15 cellular contexts compared by ENCODE assay signal in genomic region chr17:29918922-29919856, GRCh38. TPM values are rescaled to one million over a fixed set of nuclear protein-coding genes. Genes with fewer than 3 reads are reported as not detected.
DNase-seq lines count a peak whose midpoint lies in the region; ATAC-seq, FAIRE-seq and TF ChIP-seq lines count a peak whose summit lies in the region.
"Had no signal": no experiment of that assay in that cellular context is flagged by ENCODE, and none has a peak within 500 bp of the region (broad histone marks: within the 10 kb centered on the region; RNA-seq: fewer than 3 reads in every experiment).

No MANE protein-coding gene starts in this region.

- H2BK12ac ChIP-seq in mesenchymal stem cell (ENCODE audit: low read length in 2 of 2): no peak overlapping the region

- FAIRE-seq in K562 (lab: Jason Lieb, UNC): no peak
- FAIRE-seq: D721Med, GM18507 had no signal

- no peaks in the 10 kb centered on the region for H4K20me1 ChIP-seq in K562 (replicated peaks; ENCODE audit: control insufficient read depth, insufficient read depth, low read length)

- H2AFZ ChIP-seq in K562 (ENCODE audit: low read depth, low read length) (no peak overlapping the region), mesenchymal stem cell (ENCODE audit: low read depth, low read length) (no peak overlapping the region)

- no peak overlapping the region for H3K4ac ChIP-seq in mesenchymal stem cell (ENCODE audit: low read depth in 1 of 2, low read length in 2 of 2)

- H3K18ac ChIP-seq in mesenchymal stem cell (ENCODE audit: low read depth in 1 of 2, low read length in 2 of 2): no peak overlapping the region

- no peaks in the 10 kb centered on the region for H3K9me1 ChIP-seq in K562 (ENCODE audit: control insufficient read depth, insufficient read depth, low read length)

- H3K36me3 ChIP-seq in CD4-positive, alpha-beta memory T cell (ENCODE audit: insufficient read depth, low read length): no peaks in the 10 kb centered on the region
- H3K36me3 ChIP-seq in K562 (ENCODE audit: control insufficient read depth, insufficient read depth, low read length): no peaks in the 10 kb centered on the region
- no peaks in the 10 kb centered on the region for H3K36me3 ChIP-seq in mesenchymal stem cell (ENCODE audit: control insufficient read depth in 1 of 2, insufficient read depth in 2 of 2, low read depth in 1 of 2, low read length in 2 of 2)

- H2BK5ac ChIP-seq in mesenchymal stem cell (ENCODE audit: low read depth, low read length, poor library complexity, severe bottlenecking): no peak overlapping the region

- H3K4me1 Mint-ChIP-seq in CD4-positive, alpha-beta memory T cell: peaks cover 24 to 40% (median 28%) of the 10 kb centered on the region in 4 donors

- no peak for DNase-seq in CD4-positive, alpha-beta memory T cell
- DNase-seq in M059J (ENCODE audit: low read depth) (peak; percentile 84), K562 (ENCODE audit: extremely low read depth in 1 of 4, low spot score in 3 of 4) (no peak), mesenchymal stem cell (peak; percentile 29), head of caudate nucleus (no peak), SHP77 (lab: John Stamatoyannopoulos, UW) (no peak), NOMO-1 (lab: John Stamatoyannopoulos, UW; ENCODE audit: unreplicated experiment in 2 of 2) (no peak)
- DNase-seq in stimulated activated naive CD8-positive, alpha-beta T cell treated with anti-CD3 and anti-CD28 coated beads, Interleukin-15, Interleukin-2, amounts not matched to agents 100 U/mL and 50 U/mL, for 24 hours: no peak
- DNase-seq: activated CD4-positive, alpha-beta T cell treated with anti-CD3 and anti-CD28 coated beads, Interleukin-2, amount 50 U/mL, for 1 hour; NCI-H1417 treated with DMSO at 0.1 percent for 48 hours; stimulated activated naive CD4-positive, alpha-beta T cell treated with Interleukin-2 at 50 U/mL for 16 hours had no signal

- H3K23ac ChIP-seq in mesenchymal stem cell (ENCODE audit: low read length in 2 of 2): no peak overlapping the region

- BruUV-seq in K562 (replicated peaks; lab: Mats Ljungman, UMichigan): no TSS peak

- TF ChIP-seq RAD21 in K562 (CRISPR knock-in tag; conservative IDR thresholded peaks at IDR 0.05 in 1 of 2, IDR thresholded peaks at IDR 0.05 in 1 of 2): no peak

- H3K9me3 Mint-ChIP-seq in CD4-positive, alpha-beta memory T cell: no peaks in the 10 kb centered on the region
- H3K9me3 Mint-ChIP-seq: memory B cell had no signal

- WGBS in K562 (ENCODE audit: insufficient coverage, low coverage, missing lambda C conversion rate): 48% methylated on average over 2 of the region's 3 CpGs
- 73% methylated on average over 3 of the region's 3 CpGs for WGBS in mesenchymal stem cell

- H3K27me3 ChIP-seq in CD4-positive, alpha-beta memory T cell (ENCODE audit: insufficient read depth, low read length): no peaks in the 10 kb centered on the region
- H3K27me3 ChIP-seq in K562 (ENCODE audit: control insufficient read depth in 2 of 2, insufficient read depth in 2 of 2, low read length in 2 of 2) (no peaks in the 10 kb centered on the region), mesenchymal stem cell (ENCODE audit: control insufficient read depth in 1 of 2, insufficient read depth in 1 of 2, low read length in 2 of 2) (no peaks in the 10 kb centered on the region)

- peak overlapping the region in 5 of 7 donors; percentile 1 to 60 (median 35) for H3K27ac Mint-ChIP-seq in CD4-positive, alpha-beta memory T cell
- H3K27ac Mint-ChIP-seq: memory B cell had no signal

- no peak overlapping the region for H2BK15ac ChIP-seq in mesenchymal stem cell (ENCODE audit: low read depth, poor library complexity, severe bottlenecking)

- H3K9ac ChIP-seq in K562 (ENCODE audit: insufficient read depth in 1 of 2, low read depth in 2 of 2, low read length in 2 of 2) (no peak overlapping the region), mesenchymal stem cell (ENCODE audit: low read length) (peak overlapping the region; percentile 18)

- POLR2A ChIA-PET in CD4-positive, alpha-beta memory T cell (lab: Charles Lee; ENCODE audit: partially characterized antibody): interaction anchor here (0.9 to 1.9 kb wide), 2 partner anchors 9 to 12 kb away, joined by 3 to 7 read pairs; partner anchors contain the start of gene SSH2
- POLR2A ChIA-PET in K562 (lab: Yijun Ruan, JAX): interaction anchor here (1.4 kb wide), 1 partner anchor 8 kb away, joined by 4 read pairs; no protein-coding TSS in a partner anchor

- H4K91ac ChIP-seq in mesenchymal stem cell (ENCODE audit: low read length): no peak overlapping the region

- no peaks in the 10 kb centered on the region for H3K4me1 ChIP-seq in CD4-positive, alpha-beta memory T cell (ENCODE audit: insufficient read depth, low read length)
- H3K4me1 ChIP-seq in K562 (replicated peaks in 1 of 2; ENCODE audit: control insufficient read depth in 2 of 2, insufficient read depth in 2 of 2, low read length in 2 of 2): no peaks in the 10 kb centered on the region; a peak in 1 of 5 replicates
- peaks cover 6% of the 10 kb centered on the region for H3K4me1 ChIP-seq in mesenchymal stem cell (ENCODE audit: control insufficient read depth, insufficient read depth, low read depth, low read length)

- intact Hi-C loops in CD4-positive, alpha-beta memory T cell (cut with micrococcal nuclease): no loop called here
- intact Hi-C loops in K562 (cut with micrococcal nuclease): no loop called here
- intact Hi-C loops in head of caudate nucleus (cut with DNase I): no loop called here

- no peak for TF ChIP-seq EP300 in K562 (IDR thresholded peaks at IDR 0.05; ENCODE audit: low read length)

- TF ChIP-seq POLR2A in K562 (conservative IDR thresholded peaks at IDR 0.05): no peak

- H2AK5ac ChIP-seq in mesenchymal stem cell (ENCODE audit: low read length, severe bottlenecking): no peak overlapping the region

- peaks cover 3% of the 10 kb centered on the region; the same call in 1 of the 3 replicates for H3K79me2 ChIP-seq in K562 (ENCODE audit: control insufficient read depth, insufficient read depth, low read length)

- H3K9me3 ChIP-seq in CD4-positive, alpha-beta memory T cell (ENCODE audit: control insufficient read depth in 1 of 2, low read length in 2 of 2): no peaks in the 10 kb centered on the region
- H3K9me3 ChIP-seq in K562 (replicated peaks; ENCODE audit: control insufficient read depth, insufficient read depth, low read depth, low read length) (no peaks in the 10 kb centered on the region), mesenchymal stem cell (ENCODE audit: control insufficient read depth, low read length) (no peaks in the 10 kb centered on the region)

- CTCF ChIA-PET in CD4-positive, alpha-beta memory T cell (lab: Charles Lee; ENCODE audit: partially characterized antibody): interaction anchor here (0.6 to 4.2 kb wide), 2 partner anchors 11 to 1121 kb away, joined by 3 to 50 read pairs; partner anchors contain the start of gene SSH2
- CTCF ChIA-PET in K562 (lab: Yijun Ruan, JAX; ENCODE audit: low intra/inter-chr PET ratio): interaction anchor here (0.6 kb wide), 1 partner anchor 12 kb away, joined by 3 read pairs; no protein-coding TSS in a partner anchor

- H3K4me2 ChIP-seq in K562 (ENCODE audit: insufficient read depth, low read length): no peak overlapping the region
- H3K4me2 ChIP-seq in mesenchymal stem cell (ENCODE audit: low read length, poor library complexity, severe bottlenecking): no peak overlapping the region

- H2BK120ac ChIP-seq in mesenchymal stem cell (ENCODE audit: low read depth, low read length): no peak overlapping the region

- no peak for TF ChIP-seq CTCF in K562 (IDR thresholded peaks at IDR 0.05 in 2 of 3, conservative IDR thresholded peaks at IDR 0.05 in 1 of 3; ENCODE audit: insufficient read depth in 2 of 3, low read depth in 1 of 3, low read length in 3 of 3)

- in situ Hi-C loops in K562 (cut with MboI): no loop called here

- no peak overlapping the region for H3K4me3 Mint-ChIP-seq in CD4-positive, alpha-beta memory T cell
- H3K4me3 Mint-ChIP-seq: memory B cell had no signal

- peaks cover 0 to 3% of the 10 kb centered on the region in 2 donors for H3K36me3 Mint-ChIP-seq in CD4-positive, alpha-beta memory T cell

- no peak overlapping the region for H3K27ac ChIP-seq in CD4-positive, alpha-beta memory T cell (ENCODE audit: low read depth, low read length)
- H3K27ac ChIP-seq in K562 (ENCODE audit: extremely low read depth, low read depth, low read length): peak overlapping the region; percentile 15; the same call in 1 of the 3 replicates
- H3K27ac ChIP-seq in mesenchymal stem cell (ENCODE audit: low read length, poor library complexity, severe bottlenecking): peak overlapping the region; percentile 87

- H3K14ac ChIP-seq in mesenchymal stem cell (ENCODE audit: low read length in 2 of 2): no peak overlapping the region

- H3K4me3 ChIP-seq in CD4-positive, alpha-beta memory T cell (ENCODE audit: low read length in 2 of 2): no peak overlapping the region
- no peak overlapping the region for H3K4me3 ChIP-seq in K562
- no peak overlapping the region for H3K4me3 ChIP-seq in mesenchymal stem cell (ENCODE audit: insufficient read depth in 1 of 2, low read depth in 1 of 2, low read length in 2 of 2)

- peaks cover 14% of the 10 kb centered on the region for H3K79me1 ChIP-seq in mesenchymal stem cell (replicated peaks; ENCODE audit: low read length, poor library complexity, severe bottlenecking)

- no peaks in the 10 kb centered on the region for H3K27me3 Mint-ChIP-seq in CD4-positive, alpha-beta memory T cell
- H3K27me3 Mint-ChIP-seq: memory B cell had no signal

- no peak for ATAC-seq in K562
- no peak for ATAC-seq in stimulated activated naive CD8-positive, alpha-beta T cell treated with anti-CD3 and anti-CD28 coated beads, Interleukin-15, Interleukin-2, amounts not matched to agents 100 U/mL and 50 U/mL, for 24 hours

- no peak overlapping the region for H4K8ac ChIP-seq in mesenchymal stem cell (ENCODE audit: low read length)

RNA-seq across cellular contexts. Expression of gene SSH2, which starts 10.8 kb away (rescaled TPM):
- 10 to 100 TPM; 68.9 to 70.4 TPM for total RNA-seq in CD4-positive, alpha-beta memory T cell
- 10 to 100 TPM; 13.5 to 39.6 TPM for polyA plus RNA-seq in CD4-positive, alpha-beta memory T cell
- total RNA-seq in M059J (2014; rRNA removed; shearing (Covaris generic)): 11.8 and 16.7 TPM in 2 replicates
- 26.8 and 53.5 TPM in 2 replicates for total RNA-seq in K562 (2011; cell fraction: chromatin; rRNA removed; ENCODE audit: low replicate concordance)
- total RNA-seq in K562 (2011; cell fraction: nucleolus; rRNA removed): 14.3 and 17.4 TPM in 2 replicates
- 40.3 and 94.6 TPM in 2 replicates for total RNA-seq in K562 (2011; cell fraction: nucleoplasm; rRNA removed)
- total RNA-seq in K562 (2014; rRNA removed): 5.2 and 6.8 TPM in 2 replicates
- 6.9 and 7.7 TPM in 2 replicates for total RNA-seq in K562 (2014; rRNA removed; fragmentation: Illumina TruSeq; extraction: Trizol)
- 12.1 and 12.2 TPM in 2 replicates for total RNA-seq in K562 (2015; rRNA removed; fragmentation: Illumina TruSeq; extraction: Trizol)
- 13.6 and 16.1 TPM in 2 replicates for total RNA-seq in K562 (2021)
- 6.7 and 13.2 TPM in 2 replicates for polyA plus RNA-seq in K562 (2011; rRNA removed)
- 9.3 and 14.7 TPM in 2 replicates for polyA plus RNA-seq in K562 (2011; cell fraction: cytosol; rRNA removed)
- 8.4 and 11.6 TPM in 2 replicates for polyA plus RNA-seq in K562 (2011; cell fraction: nucleus; rRNA removed)
- polyA plus RNA-seq in K562 (2012): 16.6 and 20.6 TPM in 2 replicates
- 14.3 and 15.6 TPM in 2 replicates for polyA plus RNA-seq in K562 (2014; fragmentation: Illumina TruSeq; extraction: Trizol)
- 1 to 10 TPM; 3.9 to 6.2 TPM for polyA plus RNA-seq in K562 (2014; fragmentation: Nextera tagmentation; extraction: Ambion mirVana)
- polyA plus RNA-seq in K562 (2014; rRNA removed): 10.2 and 13.0 TPM in 2 replicates
- 17.0 and 30.7 TPM in 2 replicates for polyA minus RNA-seq in K562 (2011; rRNA and poly(A)+ RNA removed)
- polyA minus RNA-seq in K562 (2011; cell fraction: cytosol; rRNA and poly(A)+ RNA removed): 5.9 and 15.7 TPM in 2 replicates
- polyA minus RNA-seq in K562 (2011; cell fraction: nucleus; rRNA and poly(A)+ RNA removed): 10.5 and 11.6 TPM in 2 replicates
- polyA plus RNA-seq in mesenchymal stem cell (2013, experiment 1 of 2): 27.5 TPM
- 26.4 TPM for polyA plus RNA-seq in mesenchymal stem cell (2013, experiment 2 of 2)

RNA-seq across cellular contexts. Expression of gene EFCAB5, which starts 22.2 kb away (rescaled TPM):
- 1 to 10 TPM; 2.7 to 4.7 TPM for total RNA-seq in CD4-positive, alpha-beta memory T cell
- under 1 TPM; 0.39 to 0.71 TPM for polyA plus RNA-seq in CD4-positive, alpha-beta memory T cell
- total RNA-seq in M059J (2014; rRNA removed; shearing (Covaris generic)): 0.22 and 1.7 TPM in 2 replicates
- total RNA-seq in K562 (2011; cell fraction: chromatin; rRNA removed; ENCODE audit: low replicate concordance): not detected in 2 replicates
- total RNA-seq in K562 (2011; cell fraction: nucleolus; rRNA removed): not detected in 2 replicates
- not detected in 2 replicates for total RNA-seq in K562 (2011; cell fraction: nucleoplasm; rRNA removed)
- total RNA-seq in K562 (2014; rRNA removed): not detected in 2 replicates
- not detected in 2 replicates for total RNA-seq in K562 (2014; rRNA removed; fragmentation: Illumina TruSeq; extraction: Trizol)
- total RNA-seq in K562 (2015; rRNA removed; fragmentation: Illumina TruSeq; extraction: Trizol): not detected in 2 replicates
- total RNA-seq in K562 (2021): not detected in 2 replicates
- polyA plus RNA-seq in K562 (2011; rRNA removed): not detected in 2 replicates
- 0.03 TPM in 1 of 2 replicates, not detected in the other for polyA plus RNA-seq in K562 (2011; cell fraction: cytosol; rRNA removed)
- not detected in 2 replicates for polyA plus RNA-seq in K562 (2011; cell fraction: nucleus; rRNA removed)
- 0.10 TPM in 1 of 2 replicates, not detected in the other for polyA plus RNA-seq in K562 (2012)
- polyA plus RNA-seq in K562 (2014; fragmentation: Illumina TruSeq; extraction: Trizol): 0.03 TPM in 1 of 2 replicates, not detected in the other
- under 1 TPM; 0.06 to 0.11 TPM for polyA plus RNA-seq in K562 (2014; fragmentation: Nextera tagmentation; extraction: Ambion mirVana)
- 0.04 TPM in 1 of 2 replicates, not detected in the other for polyA plus RNA-seq in K562 (2014; rRNA removed)
- not detected in 2 replicates for polyA minus RNA-seq in K562 (2011; rRNA and poly(A)+ RNA removed)
- polyA minus RNA-seq in K562 (2011; cell fraction: cytosol; rRNA and poly(A)+ RNA removed): not detected in 2 replicates
- polyA minus RNA-seq in K562 (2011; cell fraction: nucleus; rRNA and poly(A)+ RNA removed): not detected in 2 replicates
- 0.22 TPM for polyA plus RNA-seq in mesenchymal stem cell (2013, experiment 1 of 2)
- 0.41 TPM for polyA plus RNA-seq in mesenchymal stem cell (2013, experiment 2 of 2)
- total RNA-seq: RPMI7951 had no signal

Comparison
In these comparisons a context has a peak if more than half of its experiments do, and no peak if none do; other contexts are left out.
1. DNase-seq: peak in M059J (single experiment) and mesenchymal stem cell (single experiment); none in CD4-positive, alpha-beta memory T cell (0 of 5), K562 (0 of 4), head of caudate nucleus (0 of 42), SHP77 (0 of 2), NOMO-1 (0 of 2) and stimulated activated naive CD8-positive, alpha-beta T cell treated with anti-CD3 and anti-CD28 coated beads, Interleukin-15, Interleukin-2, amounts not matched to agents 100 U/mL and 50 U/mL, for 24 hours (single experiment).